ENCODE assay signal across 14 cellular contexts in genomic region chr2:170335351-170335750, GRCh38.
DNase-seq lines count a peak whose midpoint lies in the region; ATAC-seq and TF ChIP-seq lines count a peak whose summit lies in the region.
"Had no signal": no experiment of that assay in that cellular context is flagged by ENCODE, and none has a peak within 500 bp of the region (broad histone marks: within the 10 kb centered on the region; RNA-seq: fewer than 3 reads in every experiment).

No MANE protein-coding gene starts in this region.

- H3K4me3 Mint-ChIP-seq in activated T-helper 2 cell treated with anti-CD3 and anti-CD28 coated beads, Interferon-gamma antibody, Interleukin-2, Interleukin-4, amounts not matched to agents 10 μg/mL and 5 μg/mL and 100 μg/mL, durations not matched to agents 14 hours and 24 hours and 36 hours (ENCODE audit: low read depth): no peak overlapping the region
- H3K4me3 Mint-ChIP-seq in GM23338: no peak overlapping the region
- H3K4me3 Mint-ChIP-seq: CD14-positive monocyte; CD8-positive, alpha-beta T cell had no signal

- no peak overlapping the region for H2AFZ ChIP-seq in GM23338

- peaks cover 12% of the 10 kb centered on the region for H3K9me3 Mint-ChIP-seq in activated T-helper 2 cell treated with anti-CD3 and anti-CD28 coated beads, Interferon-gamma antibody, Interleukin-2, Interleukin-4, amounts not matched to agents 10 μg/mL and 5 μg/mL and 100 μg/mL, durations not matched to agents 14 hours and 24 hours and 36 hours
- peaks cover 14% of the 10 kb centered on the region for H3K9me3 Mint-ChIP-seq in GM23338
- H3K9me3 Mint-ChIP-seq: CD8-positive, alpha-beta T cell had no signal

- H3K36me3 ChIP-seq in GM23338 (ENCODE audit: insufficient read depth): 0 out of 2 replicates have a peak, but pooled peaks cover 6% of the 10 kb centered on the region
- H3K36me3 ChIP-seq: BLaER1, HAP-1 had no signal

- no peaks in the 10 kb centered on the region for H3K36me3 Mint-ChIP-seq in activated T-helper 2 cell treated with anti-CD3 and anti-CD28 coated beads, Interferon-gamma antibody, Interleukin-2, Interleukin-4, amounts not matched to agents 10 μg/mL and 5 μg/mL and 100 μg/mL, durations not matched to agents 14 hours and 24 hours and 36 hours (ENCODE audit: low read depth)
- peaks cover 10% of the 10 kb centered on the region; the same call in 1 of the 3 replicates for H3K36me3 Mint-ChIP-seq in GM23338 (ENCODE audit: low read depth)
- H3K36me3 Mint-ChIP-seq: CD14-positive monocyte; CD8-positive, alpha-beta T cell had no signal

- peak overlapping the region; percentile 51 for H3K27ac Mint-ChIP-seq in activated T-helper 2 cell treated with anti-CD3 and anti-CD28 coated beads, Interferon-gamma antibody, Interleukin-2, Interleukin-4, amounts not matched to agents 10 μg/mL and 5 μg/mL and 100 μg/mL, durations not matched to agents 14 hours and 24 hours and 36 hours
- no peak overlapping the region for H3K27ac Mint-ChIP-seq in GM23338
- H3K27ac Mint-ChIP-seq: CD14-positive monocyte; CD8-positive, alpha-beta T cell had no signal

- no peak for ATAC-seq in GM23338
- ATAC-seq: A549; CD8-positive, alpha-beta T cell had no signal

- no peaks in the 10 kb centered on the region for H3K79me2 ChIP-seq in GM23338 (replicated peaks; ENCODE audit: insufficient read depth)

- H3K27ac ChIP-seq in GM23338 (ENCODE audit: low read depth): no peak overlapping the region
- H3K27ac ChIP-seq: 22Rv1, A549, BLaER1 had no signal

- no peak overlapping the region for H3K4me2 ChIP-seq in GM23338
- H3K4me2 ChIP-seq: A549, BLaER1 had no signal

- peaks cover 33% of the 10 kb centered on the region for H3K4me1 Mint-ChIP-seq in activated T-helper 2 cell treated with anti-CD3 and anti-CD28 coated beads, Interferon-gamma antibody, Interleukin-2, Interleukin-4, amounts not matched to agents 10 μg/mL and 5 μg/mL and 100 μg/mL, durations not matched to agents 14 hours and 24 hours and 36 hours (ENCODE audit: low read depth)
- peaks cover 21% of the 10 kb centered on the region for H3K4me1 Mint-ChIP-seq in GM23338
- H3K4me1 Mint-ChIP-seq: CD14-positive monocyte had no signal

- intact Hi-C loops in activated T-helper 2 cell treated with anti-CD3 and anti-CD28 coated beads, Interferon-gamma antibody, Interleukin-2, Interleukin-4, amounts not matched to agents 10 μg/mL and 5 μg/mL and 100 μg/mL, durations not matched to agents 14 hours and 24 hours and 36 hours (cut with micrococcal nuclease): no loop called here

- H3K4me1 ChIP-seq in GM23338 (ENCODE audit: insufficient read depth): peaks cover 19% of the 10 kb centered on the region
- H3K4me1 ChIP-seq: A549 had no signal

- in situ Hi-C loops in astrocyte of the spinal cord (cut with HindIII; ENCODE audit: low sequenced_read_pairs): no loop called here

- H3F3A ChIP-seq in GM23338 (replicated peaks; ENCODE audit: low read depth): no peaks in the 10 kb centered on the region

- TF ChIP-seq CTCF in astrocyte of the spinal cord (IDR thresholded peaks at IDR 0.05; ENCODE audit: low read depth, low read length) (no peak), GM23338 (conservative IDR thresholded peaks at IDR 0.05; ENCODE audit: low read depth in 2 of 2) (no peak)

- H3K4me3 ChIP-seq in astrocyte of the spinal cord (ENCODE audit: low read depth, low read length) (no peak overlapping the region), GM23338 (no peak overlapping the region)
- H3K4me3 ChIP-seq: A549, BLaER1, HAP-1 had no signal

- H4K20me1 ChIP-seq in GM23338 (replicated peaks; ENCODE audit: insufficient read depth): no peaks in the 10 kb centered on the region
- H4K20me1 ChIP-seq: BLaER1 had no signal

- DNase-seq in AG08395 (ENCODE audit: low spot score): peak; percentile 9
- no peak for DNase-seq in activated T-helper 2 cell treated with anti-CD3 and anti-CD28 coated beads, Interferon-gamma antibody, Interleukin-2, Interleukin-4, amounts not matched to agents 10 μg/mL and 5 μg/mL and 100 μg/mL, durations not matched to agents 14 hours and 24 hours and 36 hours (ENCODE audit: low spot score)
- DNase-seq in astrocyte of the spinal cord (ENCODE audit: low read depth, low spot score): peak; percentile 7
- peak; percentile 25 for DNase-seq in kidney glomerular epithelial cell (lab: John Stamatoyannopoulos, UW)
- no peak for DNase-seq in NCI-H1694 treated with DMSO at 0.1 percent for 48 hours (lab: John Stamatoyannopoulos, UW)
- no peak for DNase-seq in SHP77 (lab: John Stamatoyannopoulos, UW)
- DNase-seq in COR-L47 (lab: John Stamatoyannopoulos, UW): no peak
- DNase-seq in GM23338 (ENCODE audit: low spot score): no peak
- DNase-seq: CD8-positive, alpha-beta T cell had no signal

- peaks cover 7% of the 10 kb centered on the region; the same call in 1 of the 2 replicates for H3K9me2 ChIP-seq in GM23338 (ENCODE audit: insufficient read depth)

- H3K27me3 ChIP-seq in GM23338 (ENCODE audit: insufficient read depth): no peaks in the 10 kb centered on the region
- H3K27me3 ChIP-seq: BLaER1 had no signal

- peaks cover 8% of the 10 kb centered on the region for H3K27me3 Mint-ChIP-seq in activated T-helper 2 cell treated with anti-CD3 and anti-CD28 coated beads, Interferon-gamma antibody, Interleukin-2, Interleukin-4, amounts not matched to agents 10 μg/mL and 5 μg/mL and 100 μg/mL, durations not matched to agents 14 hours and 24 hours and 36 hours (ENCODE audit: low read depth)
- H3K27me3 Mint-ChIP-seq in GM23338 (ENCODE audit: insufficient read depth, low read depth, poor library complexity): peaks cover 3% of the 10 kb centered on the region

TF ChIP-seq in GM23338, 12 proteins besides CTCF, POLR2A, EP300 and RAD21:
- no peak for TF ChIP-seq ZNF331 (CRISPR knock-in tag; IDR thresholded peaks at IDR 0.05; ENCODE audit: low read depth)

Comparison
In these comparisons a context has a peak if more than half of its experiments do, and no peak if none do; other contexts are left out.
1. DNase-seq: peak in AG08395 (single experiment), astrocyte of the spinal cord (single experiment) and kidney glomerular epithelial cell (single experiment); none in activated T-helper 2 cell treated with anti-CD3 and anti-CD28 coated beads, Interferon-gamma antibody, Interleukin-2, Interleukin-4, amounts not matched to agents 10 μg/mL and 5 μg/mL and 100 μg/mL, durations not matched to agents 14 hours and 24 hours and 36 hours (single experiment), NCI-H1694 treated with DMSO at 0.1 percent for 48 hours (single experiment), SHP77 (0 of 2), COR-L47 (single experiment) and GM23338 (single experiment).